ENCODE assay signal across 1 cellular context in the genomic region with DNA sequence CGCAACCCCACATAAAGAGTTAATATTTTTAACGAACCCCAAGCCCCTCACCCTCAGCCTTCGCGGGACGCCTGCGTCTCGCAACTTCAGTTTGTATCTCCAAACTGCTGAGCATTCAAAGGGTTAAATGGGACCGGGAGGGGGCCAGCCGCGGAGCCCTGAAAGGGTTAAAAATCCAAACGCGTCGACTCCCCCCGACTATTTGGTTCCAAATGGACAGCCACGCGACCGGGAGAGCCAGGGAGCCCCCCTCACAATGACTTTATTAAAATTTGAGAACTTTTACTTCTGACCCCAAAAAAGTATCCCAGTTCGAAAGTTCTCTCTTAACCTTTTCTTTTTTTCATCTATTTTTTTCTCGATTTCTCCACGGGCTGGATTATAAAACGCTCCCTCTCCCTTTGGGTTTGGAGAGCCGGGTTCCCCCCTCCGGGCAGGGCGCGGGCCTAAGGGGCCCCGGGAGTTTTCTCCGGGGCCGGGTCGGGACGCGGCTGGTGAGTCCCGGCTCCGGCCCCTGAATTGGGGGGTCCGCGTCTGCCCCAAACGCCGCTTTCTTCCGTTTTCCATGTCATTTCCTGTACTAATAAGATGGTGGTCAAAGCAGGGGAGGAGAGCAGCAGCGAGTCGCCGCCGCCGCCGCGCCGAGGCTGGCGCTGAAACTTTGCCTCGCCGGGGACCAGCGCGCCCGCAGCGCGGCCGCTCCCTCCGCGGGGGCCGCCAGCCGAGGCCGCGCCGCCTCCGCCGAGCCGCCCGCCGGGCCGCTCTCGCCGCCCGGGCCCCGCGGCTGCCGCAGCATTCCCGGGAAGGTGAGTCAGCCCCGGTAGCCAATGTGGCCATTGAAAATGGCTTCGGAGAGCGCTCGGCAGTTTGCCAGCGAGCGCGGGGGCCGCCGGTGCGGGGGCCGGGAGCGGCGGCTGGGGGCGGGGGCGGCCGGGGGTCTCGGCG.
TF ChIP-seq lines count a peak whose summit lies in the region.

Gene PRDM11 (plus strand): TSS at position 568 of the 945 bp plus-strand sequence. CDS start 35,128 bp downstream, outside the sequence.

TF ChIP-seq in HEK293, 187 proteins besides CTCF, POLR2A, EP300 and RAD21 (continued from another document):
- 0 out of 2 replicates have a peak, but pooled peaks have one; percentile 9 for TF ChIP-seq PRDM10 (tag by site-specific recombination; IDR thresholded peaks at IDR 0.05)
- TF ChIP-seq ZBTB11 (tag by site-specific recombination; conservative IDR thresholded peaks at IDR 0.05; ENCODE audit: low read depth), result peak; percentile 57
- peak; percentile 98 for TF ChIP-seq ZBTB20 (tag by site-specific recombination; IDR thresholded peaks at IDR 0.05)
- TF ChIP-seq KLF17 (tag by site-specific recombination; IDR thresholded peaks at IDR 0.05), result no peak
- TF ChIP-seq ZNF768 (tag by site-specific recombination; IDR thresholded peaks at IDR 0.05), result no peak
- TF ChIP-seq ZNF600 (tag by site-specific recombination; IDR thresholded peaks at IDR 0.05), result no peak
- TF ChIP-seq ZNF777 (tag by site-specific recombination; IDR thresholded peaks at IDR 0.05; ENCODE audit: borderline replicate concordance), result no peak
- no peak for TF ChIP-seq ZBTB7A (tag by site-specific recombination; IDR thresholded peaks at IDR 0.05; ENCODE audit: low read depth)
- no peak for TF ChIP-seq SP7 (tag by site-specific recombination; IDR thresholded peaks at IDR 0.05)
- TF ChIP-seq PRDM1 (tag by site-specific recombination; IDR thresholded peaks at IDR 0.05), result peak; percentile 74
- no peak for TF ChIP-seq ZNF248 (tag by site-specific recombination; IDR thresholded peaks at IDR 0.05)
- no peak for TF ChIP-seq YY1 (tag by site-specific recombination; IDR thresholded peaks at IDR 0.05)
- peak; percentile 68 for TF ChIP-seq ZNF341 (tag by site-specific recombination; IDR thresholded peaks at IDR 0.05; ENCODE audit: low read depth)
